In the genomic region with DNA sequence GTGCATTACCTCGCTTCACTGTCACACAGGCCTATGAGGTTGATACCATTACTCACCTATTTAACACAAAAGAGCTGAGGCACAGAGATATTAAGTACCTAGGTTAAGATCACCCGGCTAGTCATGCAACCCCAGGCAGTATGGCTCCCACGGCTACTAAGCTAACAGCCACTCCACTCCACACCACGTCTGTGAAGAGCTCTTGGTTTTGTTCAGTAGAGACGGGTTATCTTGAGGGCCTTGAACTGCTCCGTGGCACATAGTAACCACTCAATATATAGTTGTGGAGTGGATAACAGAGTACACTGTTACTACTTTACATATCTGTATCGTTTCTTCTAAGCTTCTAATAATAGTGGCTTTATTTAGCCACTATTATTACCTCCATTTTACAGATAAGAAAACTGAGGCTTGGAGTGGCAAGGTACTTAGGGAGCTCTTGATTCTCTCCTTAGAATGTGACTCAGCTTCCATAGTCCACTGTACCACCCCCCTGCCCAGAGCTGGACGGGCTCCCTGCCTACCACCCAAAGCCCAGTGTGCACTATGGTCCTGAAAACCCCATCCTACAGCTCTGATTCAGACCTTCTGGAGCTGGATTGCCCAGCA, we compare ENCODE assay signal across 8 cellular contexts. TPM values are rescaled to one million over a fixed set of nuclear protein-coding genes. Genes with fewer than 3 reads are reported as not detected.
DNase-seq lines count a peak whose midpoint lies in the region; ATAC-seq and TF ChIP-seq lines count a peak whose summit lies in the region.

No MANE protein-coding gene starts in this region.

- in situ Hi-C loops in brain microvascular endothelial cell (cut with HindIII; ENCODE audit: low pct_ligation_motif_present, low sequenced_read_pairs), result no loop called here

- H3K36me3 ChIP-seq in right atrium auricular region (no peaks in the 10 kb centered on the region), brain microvascular endothelial cell (replicated peaks) (no peaks in the 10 kb centered on the region), uterus (no peaks in the 10 kb centered on the region)

- intact Hi-C loops in Right ventricle myocardium superior (cut with DNase I) (no loop called here), uterus (cut with DNase I; ENCODE audit: low total_unique reads) (no loop called here), posterior vena cava (cut with DNase I) (no loop called here)

- ATAC-seq in Right ventricle myocardium superior (ENCODE audit: poor library complexity), result no peak
- no peak for ATAC-seq in HG03139 (IDR thresholded peaks at IDR 0.05; ENCODE audit: unreplicated experiment)

- H3K4me1 ChIP-seq in right atrium auricular region (peaks cover 0 to 13% of the 10 kb centered on the region in 2 donors), mononuclear cell (ENCODE audit: insufficient read depth, low read length) (peaks cover 29% of the 10 kb centered on the region), uterus (no peaks in the 10 kb centered on the region)

- TF ChIP-seq POLR2A in uterus (IDR thresholded peaks at IDR 0.05), result no peak

- H3K9me3 ChIP-seq in right atrium auricular region (no peaks in the 10 kb centered on the region), mononuclear cell (ENCODE audit: low read depth, low read length) (no peaks in the 10 kb centered on the region), uterus (no peaks in the 10 kb centered on the region)

- no peak for DNase-seq in right atrium auricular region (ENCODE audit: low spot score)
- DNase-seq in Right ventricle myocardium superior, result no peak
- no peak for DNase-seq in brain microvascular endothelial cell
- no peak for DNase-seq in uterus
- no peak for DNase-seq in activated effector memory CD4-positive, alpha-beta T cell treated with anti-CD3 and anti-CD28 coated beads, Interleukin-2, amount 50 U/mL, for 16 hours
- DNase-seq in posterior vena cava (ENCODE audit: low spot score), result no peak

- H3K27ac ChIP-seq in right atrium auricular region (peak overlapping the region in 1 of 2 donors; percentile 69), brain microvascular endothelial cell (no peak overlapping the region), uterus (peak overlapping the region; percentile 61 to 63)

- H3K4me3 ChIP-seq in right atrium auricular region (peak overlapping the region; percentile 53 to 60), brain microvascular endothelial cell (ENCODE audit: low read depth, low read length) (peak overlapping the region; percentile 66), mononuclear cell (ENCODE audit: low read length) (peak overlapping the region; percentile 63), uterus (peak overlapping the region; percentile 37 to 47)

- H3K27me3 ChIP-seq in right atrium auricular region (no peaks in the 10 kb centered on the region), brain microvascular endothelial cell (replicated peaks) (no peaks in the 10 kb centered on the region), mononuclear cell (ENCODE audit: insufficient read depth, low read length) (no peaks in the 10 kb centered on the region), uterus (no peaks in the 10 kb centered on the region)

- TF ChIP-seq CTCF in right atrium auricular region (IDR thresholded peaks at IDR 0.05) (no peak), brain microvascular endothelial cell (IDR thresholded peaks at IDR 0.05; ENCODE audit: low read depth, low read length, missing control alignments) (no peak), uterus (IDR thresholded peaks at IDR 0.05) (no peak)

RNA-seq across cellular contexts. Expression of a gene that starts 1.0 kb away (rescaled TPM):
- total RNA-seq in right atrium auricular region (under 1 TPM; 0.39 to 0.44 TPM), Right ventricle myocardium superior (0.30 TPM), mononuclear cell (4.6 TPM), uterus (1 to 10 TPM; 2.8 to 4.6 (median 4.2) TPM), posterior vena cava (1 to 10 TPM in 1 of 2 donors, under 1 TPM in 1; 0.95 to 1.2 TPM)
